Comparison of ENCODE assay signal across 8 cellular contexts in genomic region chr16:4319454-4319853, GRCh38. TPM values are rescaled to one million over a fixed set of nuclear protein-coding genes. Genes with fewer than 3 reads are reported as not detected.
DNase-seq lines count a peak whose midpoint lies in the region; ATAC-seq and TF ChIP-seq lines count a peak whose summit lies in the region.

No MANE protein-coding gene starts in this region.

- H3K27ac Mint-ChIP-seq in CD4-positive, alpha-beta T cell = no peak overlapping the region
- no peak overlapping the region for H3K27ac Mint-ChIP-seq in activated naive CD8-positive, alpha-beta T cell treated with anti-CD3 and anti-CD28 coated beads, Interleukin-2, amount 10 ng/mL, durations not matched to agents 7 days and 5 days
- peak overlapping the region; percentile 34 for H3K27ac Mint-ChIP-seq in osteocyte (ENCODE audit: unreplicated experiment)

- peaks cover 19% of the 10 kb centered on the region for H3K27me3 ChIP-seq in CD4-positive, alpha-beta T cell (ENCODE audit: control insufficient read depth, insufficient read depth, low read length)
- H3K27me3 ChIP-seq in BE2C = no peaks in the 10 kb centered on the region

- no peaks in the 10 kb centered on the region for H3K9me3 Mint-ChIP-seq in CD4-positive, alpha-beta T cell
- H3K9me3 Mint-ChIP-seq in activated naive CD8-positive, alpha-beta T cell treated with anti-CD3 and anti-CD28 coated beads, Interleukin-2, amount 10 ng/mL, durations not matched to agents 7 days and 5 days = no peaks in the 10 kb centered on the region
- no peaks in the 10 kb centered on the region for H3K9me3 Mint-ChIP-seq in osteocyte (ENCODE audit: unreplicated experiment)

- ATAC-seq in CD4-positive, alpha-beta T cell (ENCODE audit: poor library complexity) = peak; percentile 42
- peak; percentile 43 for ATAC-seq in HG03135 (IDR thresholded peaks at IDR 0.05; ENCODE audit: unreplicated experiment)
- ATAC-seq in activated naive CD8-positive, alpha-beta T cell treated with anti-CD3 and anti-CD28 coated beads, Interleukin-2, amount 10 ng/mL, durations not matched to agents 7 days and 5 days (ENCODE audit: low read depth) = peak; percentile 70
- no peak for ATAC-seq in GM18519 (IDR thresholded peaks at IDR 0.05; ENCODE audit: low FRiP score, unreplicated experiment)

- H3K4me1 Mint-ChIP-seq in CD4-positive, alpha-beta T cell (ENCODE audit: low read depth) = peaks cover 6% of the 10 kb centered on the region
- H3K4me1 Mint-ChIP-seq in activated naive CD8-positive, alpha-beta T cell treated with anti-CD3 and anti-CD28 coated beads, Interleukin-2, amount 10 ng/mL, durations not matched to agents 7 days and 5 days = peaks cover 10% of the 10 kb centered on the region
- H3K4me1 Mint-ChIP-seq in osteocyte (ENCODE audit: unreplicated experiment) = peaks cover 57% of the 10 kb centered on the region

- peaks cover 31% of the 10 kb centered on the region for H3K4me1 ChIP-seq in BE2C

- H3K36me3 Mint-ChIP-seq in CD4-positive, alpha-beta T cell (ENCODE audit: low read depth) = no peaks in the 10 kb centered on the region
- H3K36me3 Mint-ChIP-seq in activated naive CD8-positive, alpha-beta T cell treated with anti-CD3 and anti-CD28 coated beads, Interleukin-2, amount 10 ng/mL, durations not matched to agents 7 days and 5 days = peaks cover 1% of the 10 kb centered on the region
- H3K36me3 Mint-ChIP-seq in osteocyte (ENCODE audit: unreplicated experiment) = no peaks in the 10 kb centered on the region

- intact Hi-C loops in CD4-positive, alpha-beta T cell (cut with DNase I, micrococcal nuclease) = no loop called here

- no peak overlapping the region for H3K4me3 ChIP-seq in BE2C (ENCODE audit: low read depth, low read length)

- H3K36me3 ChIP-seq in BE2C = no peaks in the 10 kb centered on the region

- peak overlapping the region; percentile 20 for H3K4me3 Mint-ChIP-seq in CD4-positive, alpha-beta T cell
- no peak overlapping the region for H3K4me3 Mint-ChIP-seq in activated naive CD8-positive, alpha-beta T cell treated with anti-CD3 and anti-CD28 coated beads, Interleukin-2, amount 10 ng/mL, durations not matched to agents 7 days and 5 days
- peak overlapping the region; percentile 26 for H3K4me3 Mint-ChIP-seq in osteocyte (ENCODE audit: unreplicated experiment)

- H3K9me3 ChIP-seq in CD4-positive, alpha-beta T cell (ENCODE audit: control insufficient read depth, low read length) = no peaks in the 10 kb centered on the region
- no peaks in the 10 kb centered on the region for H3K9me3 ChIP-seq in BE2C

- H3K27me3 Mint-ChIP-seq in CD4-positive, alpha-beta T cell = peaks cover 11% of the 10 kb centered on the region
- H3K27me3 Mint-ChIP-seq in activated naive CD8-positive, alpha-beta T cell treated with anti-CD3 and anti-CD28 coated beads, Interleukin-2, amount 10 ng/mL, durations not matched to agents 7 days and 5 days = peaks cover 9% of the 10 kb centered on the region
- H3K27me3 Mint-ChIP-seq in osteocyte (ENCODE audit: unreplicated experiment) = no peaks in the 10 kb centered on the region

- CTCF ChIA-PET in CD4-positive, alpha-beta T cell (lab: Charles Lee) = no interaction called here

- no peak for TF ChIP-seq CTCF in CD4-positive, alpha-beta T cell (IDR thresholded peaks at IDR 0.05)
- TF ChIP-seq CTCF in osteocyte (IDR thresholded peaks at IDR 0.05) (no peak), BE2C (IDR thresholded peaks at IDR 0.05; ENCODE audit: low read depth, low read length) (no peak)

- peak in 2 of 10 experiments; percentile 30 to 43 for DNase-seq in CD4-positive, alpha-beta T cell
- peak; percentile 80 for DNase-seq in activated naive CD8-positive, alpha-beta T cell treated with anti-CD3 and anti-CD28 coated beads, Interleukin-2, amount 10 ng/mL, durations not matched to agents 7 days and 5 days
- no peak for DNase-seq in osteocyte (ENCODE audit: extremely low spot score, unreplicated experiment)
- no peak for DNase-seq in 8988T
- DNase-seq in BE2C = no peak
- DNase-seq in NCI-H524 (lab: John Stamatoyannopoulos, UW) = no peak

- POLR2A ChIA-PET in CD4-positive, alpha-beta T cell (lab: Charles Lee) = no interaction called here
- POLR2A ChIA-PET in activated naive CD8-positive, alpha-beta T cell treated with anti-CD3 and anti-CD28 coated beads, Interleukin-2, amount 10 ng/mL, durations not matched to agents 7 days and 5 days (lab: Charles Lee) = no interaction called here

- no peak overlapping the region for H3K27ac ChIP-seq in CD4-positive, alpha-beta T cell (ENCODE audit: low read depth, low read length)

RNA-seq across cellular contexts. Expression of gene GLIS2, which starts 3.6 kb away (rescaled TPM):
- total RNA-seq in CD4-positive, alpha-beta T cell = not detected
- total RNA-seq in activated naive CD8-positive, alpha-beta T cell treated with anti-CD3 and anti-CD28 coated beads, Interleukin-2, amount 10 ng/mL, durations not matched to agents 7 days and 5 days = under 1 TPM; 0.14 TPM
- total RNA-seq in osteocyte = 58.6 and 59.9 TPM in 2 replicates
- polyA plus RNA-seq in BE2C (2012; ENCODE audit: insufficient read depth, insufficient read length, low read depth) = 45.4 TPM

RNA-seq across cellular contexts. Expression of gene PAM16, which starts 31.7 kb away (rescaled TPM):
- 10 to 100 TPM; 24.9 to 26.8 TPM for total RNA-seq in CD4-positive, alpha-beta T cell
- 10 to 100 TPM; 42.5 to 50.0 TPM for total RNA-seq in activated naive CD8-positive, alpha-beta T cell treated with anti-CD3 and anti-CD28 coated beads, Interleukin-2, amount 10 ng/mL, durations not matched to agents 7 days and 5 days
- total RNA-seq in osteocyte = 21.0 and 23.7 TPM in 2 replicates
- polyA plus RNA-seq in BE2C (2012; ENCODE audit: insufficient read depth, insufficient read length, low read depth) = 216 TPM

RNA-seq across cellular contexts. Expression of gene TFAP4, which starts 46.6 kb away (rescaled TPM):
- 10 to 100 TPM in 1 of 2 experiments, 1 to 10 TPM in 1; 8.6 to 10.8 TPM for total RNA-seq in CD4-positive, alpha-beta T cell
- total RNA-seq in activated naive CD8-positive, alpha-beta T cell treated with anti-CD3 and anti-CD28 coated beads, Interleukin-2, amount 10 ng/mL, durations not matched to agents 7 days and 5 days = 10 to 100 TPM; 20.6 to 23.2 TPM
- total RNA-seq in osteocyte = 8.0 and 10.8 TPM in 2 replicates
- polyA plus RNA-seq in BE2C (2012; ENCODE audit: insufficient read depth, insufficient read length, low read depth) = 40.1 TPM

RNA-seq across cellular contexts. Expression of gene VASN, which starts 52.2 kb away (rescaled TPM):
- total RNA-seq in CD4-positive, alpha-beta T cell = under 1 TPM; 0.70 to 0.77 TPM
- under 1 TPM; 0.11 to 0.20 TPM for total RNA-seq in activated naive CD8-positive, alpha-beta T cell treated with anti-CD3 and anti-CD28 coated beads, Interleukin-2, amount 10 ng/mL, durations not matched to agents 7 days and 5 days
- 62.7 and 63.1 TPM in 2 replicates for total RNA-seq in osteocyte
- 147 TPM for polyA plus RNA-seq in BE2C (2012; ENCODE audit: insufficient read depth, insufficient read length, low read depth)

Comparison
In these comparisons a context has a peak if more than half of its experiments do, and no peak if none do; other contexts are left out.
1. RNA of gene GLIS2, which starts 3.6 kb away (total RNA-seq): 58.6 to 59.9 TPM in osteocyte; 0.14 TPM in activated naive CD8-positive, alpha-beta T cell treated with anti-CD3 and anti-CD28 coated beads, Interleukin-2, amount 10 ng/mL, durations not matched to agents 7 days and 5 days and not detected in CD4-positive, alpha-beta T cell; every median in the first group is over 10 times any median in the second.